26 cellular contexts compared by ENCODE assay signal in the genomic region with DNA sequence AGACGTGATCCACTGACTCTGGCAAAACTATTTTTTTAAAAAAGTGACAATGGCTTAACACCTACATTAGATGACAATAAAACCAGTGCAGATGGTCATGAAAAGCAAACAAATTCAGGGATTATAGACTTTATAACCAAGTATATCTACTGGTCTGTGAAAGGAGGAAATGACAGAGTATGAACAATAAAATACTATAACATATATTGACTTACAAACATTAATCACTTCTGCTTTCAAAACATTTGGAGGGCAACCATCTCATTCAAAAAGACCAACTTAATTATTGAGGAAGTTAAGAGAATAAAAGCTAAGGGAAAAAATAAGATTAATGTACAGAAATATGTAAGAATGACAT. TPM values are rescaled to one million over a fixed set of nuclear protein-coding genes. Genes with fewer than 3 reads are reported as not detected.
DNase-seq lines count a peak whose midpoint lies in the region; ATAC-seq and TF ChIP-seq lines count a peak whose summit lies in the region.
"Had no signal": no experiment of that assay in that cellular context is flagged by ENCODE, and none has a peak within 500 bp of the region (broad histone marks: within the 10 kb centered on the region; RNA-seq: fewer than 3 reads in every experiment).

No MANE protein-coding gene starts in this region.

- peaks cover 13% of the 10 kb centered on the region for H3K36me3 Mint-ChIP-seq in HFFc6 (ENCODE audit: low read depth)

- in situ Hi-C loops in brain microvascular endothelial cell (cut with HindIII; ENCODE audit: low pct_ligation_motif_present, low sequenced_read_pairs) = no loop called here

- H3K27ac Mint-ChIP-seq in HFFc6 = peak overlapping the region; percentile 94
- H3K27ac Mint-ChIP-seq: activated CD4-positive, alpha-beta T cell treated with anti-CD3 and anti-CD28 coated beads, Interleukin-2, amount 10 ng/mL, durations not matched to agents 24 days and 14 days; activated CD8-positive, alpha-beta memory T cell treated with anti-CD3 and anti-CD28 coated beads, Interleukin-2, amount 10 ng/mL, durations not matched to agents 7 days and 5 days; T-helper 1 cell treated with Interleukin-12 subunit alpha and Interleukin-12 subunit beta and Interleukin-4 antibody, amounts not matched to agents 30 μg/mL and 1 μg/mL, for 36 hours had no signal

- peak overlapping the region; percentile 52 for H3K4me3 Mint-ChIP-seq in HFFc6
- H3K4me3 Mint-ChIP-seq: activated CD4-positive, alpha-beta T cell treated with anti-CD3 and anti-CD28 coated beads, Interleukin-2, amount 10 ng/mL, durations not matched to agents 24 days and 14 days; activated CD8-positive, alpha-beta memory T cell treated with anti-CD3 and anti-CD28 coated beads, Interleukin-2, amount 10 ng/mL, durations not matched to agents 7 days and 5 days; central memory CD8-positive, alpha-beta T cell; T-helper 1 cell treated with Interleukin-12 subunit alpha and Interleukin-12 subunit beta and Interleukin-4 antibody, amounts not matched to agents 30 μg/mL and 1 μg/mL, for 36 hours had no signal

- peaks cover 63% of the 10 kb centered on the region for H3K4me1 Mint-ChIP-seq in HFFc6 (ENCODE audit: low read depth)

- H3K9me3 ChIP-seq in mesodermal cell (ENCODE audit: control insufficient read depth, low read length) = no peaks in the 10 kb centered on the region
- H3K9me3 ChIP-seq: SJSA1, stomach, transverse colon had no signal

- TF ChIP-seq CTCF in HFFc6 (IDR thresholded peaks at IDR 0.05) (no peak), brain microvascular endothelial cell (IDR thresholded peaks at IDR 0.05; ENCODE audit: low read depth, low read length, missing control alignments) (no peak)

- H3K36me3 ChIP-seq in brain microvascular endothelial cell (replicated peaks) = no peaks in the 10 kb centered on the region
- peaks cover 5% of the 10 kb centered on the region for H3K36me3 ChIP-seq in mesodermal cell (ENCODE audit: control insufficient read depth, insufficient read depth, low read length)
- H3K36me3 ChIP-seq: SJSA1, stomach, transverse colon had no signal

- H3K4me3 ChIP-seq in brain microvascular endothelial cell (ENCODE audit: low read depth, low read length) (no peak overlapping the region), mesodermal cell (ENCODE audit: extremely low read depth, insufficient read depth, low read length, poor library complexity, severe bottlenecking) (no peak overlapping the region)
- H3K4me3 ChIP-seq: K562, lung, SJSA1, stomach, transverse colon had no signal

- peaks cover 35% of the 10 kb centered on the region for H3K4me1 ChIP-seq in mesodermal cell (ENCODE audit: control insufficient read depth, insufficient read depth, low read length, poor library complexity, severe bottlenecking)

- ATAC-seq in HG02981 (IDR thresholded peaks at IDR 0.05; ENCODE audit: unreplicated experiment) (no peak), HG02852 (IDR thresholded peaks at IDR 0.05; ENCODE audit: unreplicated experiment) (no peak), HG03159 (IDR thresholded peaks at IDR 0.05; ENCODE audit: unreplicated experiment) (no peak)
- ATAC-seq: activated CD8-positive, alpha-beta memory T cell treated with anti-CD3 and anti-CD28 coated beads, Interleukin-2, amount 10 ng/mL, durations not matched to agents 7 days and 5 days; K562 had no signal

- H3K27me3 ChIP-seq in brain microvascular endothelial cell (replicated peaks) = no peaks in the 10 kb centered on the region
- H3K27me3 ChIP-seq: SJSA1, stomach, transverse colon had no signal

- DNase-seq in DMS53 (lab: John Stamatoyannopoulos, UW) = peak; percentile 23
- no peak for DNase-seq in DMS53 treated with DMSO at 0.1 percent for 48 hours (lab: John Stamatoyannopoulos, UW; ENCODE audit: unreplicated experiment)
- DNase-seq in HFFc6 = no peak
- no peak for DNase-seq in brain microvascular endothelial cell
- DNase-seq: activated CD4-positive, alpha-beta T cell treated with anti-CD3 and anti-CD28 coated beads, Interleukin-2, amount 10 ng/mL, durations not matched to agents 24 days and 14 days; activated CD8-positive, alpha-beta memory T cell treated with anti-CD3 and anti-CD28 coated beads, Interleukin-2, amount 10 ng/mL, durations not matched to agents 7 days and 5 days; activated naive CD4-positive, alpha-beta T cell treated with anti-CD3 and anti-CD28 coated beads, Interleukin-2, amount 50 U/mL, for 16 hours; anterior cingulate cortex; MM.1S; NCI-H1694; NCI-H2227 treated with DMSO at 0.1 percent for 48 hours; NCI-H82; occipital lobe; stomach; transverse colon had no signal

- WGBS in mesodermal cell (ENCODE audit: insufficient coverage in 2 of 2), 2 experiments = no CpG with 5 or more reads among the region's 1 CpG

- H3K27ac ChIP-seq in brain microvascular endothelial cell = peak overlapping the region; percentile 88
- H3K27ac ChIP-seq in mesodermal cell (ENCODE audit: low read depth, low read length, severe bottlenecking) = peak overlapping the region; percentile 33
- H3K27ac ChIP-seq: 22Rv1, SJSA1, stomach, VCaP had no signal

- H3K9me3 Mint-ChIP-seq in HFFc6 = no peaks in the 10 kb centered on the region
- H3K9me3 Mint-ChIP-seq: central memory CD8-positive, alpha-beta T cell; T-helper 1 cell treated with Interleukin-12 subunit alpha and Interleukin-12 subunit beta and Interleukin-4 antibody, amounts not matched to agents 30 μg/mL and 1 μg/mL, for 36 hours had no signal

- peaks cover 3% of the 10 kb centered on the region for H3K27me3 Mint-ChIP-seq in HFFc6 (ENCODE audit: insufficient read depth)
- H3K27me3 Mint-ChIP-seq: activated CD4-positive, alpha-beta T cell treated with anti-CD3 and anti-CD28 coated beads, Interleukin-2, amount 10 ng/mL, durations not matched to agents 24 days and 14 days; activated CD8-positive, alpha-beta memory T cell treated with anti-CD3 and anti-CD28 coated beads, Interleukin-2, amount 10 ng/mL, durations not matched to agents 7 days and 5 days; central memory CD8-positive, alpha-beta T cell had no signal

RNA-seq across cellular contexts. Expression of gene JMJD1C, which starts 34.8 kb away (rescaled TPM):
- 10 to 100 TPM; 29.0 to 36.7 (median 32.8) TPM for total RNA-seq in HFFc6 (2021; fragmentation: NEBNext Ultra II Directional; extraction: Animal tissue kit (Norgen Biotek cat#: 25700))
- polyA plus RNA-seq in mesodermal cell (2013, experiment 1 of 2) = 86.2 TPM
- polyA plus RNA-seq in mesodermal cell (2013, experiment 2 of 2) = 91.9 TPM
